Comparison of ENCODE assay signal across 8 cellular contexts in the genomic region with DNA sequence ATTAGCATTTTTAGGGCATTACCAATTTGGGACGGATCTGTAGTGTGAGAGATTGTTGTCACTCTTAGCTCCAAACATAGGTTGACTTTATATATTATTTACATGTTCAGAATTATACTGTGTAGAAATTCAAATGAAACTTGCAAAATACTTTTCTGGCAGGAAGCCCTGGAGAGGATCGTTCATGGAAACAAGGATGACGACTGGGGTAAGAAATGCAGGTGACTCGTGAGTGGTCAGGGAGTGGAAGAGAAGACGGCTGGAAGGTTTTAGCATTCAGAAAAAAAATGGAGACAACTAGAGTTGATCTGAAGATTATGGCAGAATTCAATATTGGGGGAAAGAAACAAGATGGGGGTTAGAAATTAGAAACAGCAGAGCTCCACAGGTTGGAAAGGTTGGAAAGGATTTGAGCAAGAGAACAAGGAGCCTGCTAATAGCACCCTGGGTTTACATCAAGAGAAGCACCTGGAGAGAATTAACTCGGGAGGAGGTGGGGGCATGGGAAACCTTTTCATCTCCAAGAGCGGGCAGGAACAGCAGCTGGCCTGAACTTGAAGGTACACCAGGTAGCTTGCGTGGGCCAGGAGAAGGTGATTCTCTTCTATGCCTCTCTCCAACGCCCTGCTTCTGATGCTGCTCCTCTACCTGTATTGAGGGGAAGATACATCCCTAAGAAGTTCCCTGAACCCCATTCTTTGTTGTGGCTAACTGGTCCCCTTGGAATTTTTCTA. TPM values are rescaled to one million over a fixed set of nuclear protein-coding genes. Genes with fewer than 3 reads are reported as not detected.
DNase-seq lines count a peak whose midpoint lies in the region; ATAC-seq and TF ChIP-seq lines count a peak whose summit lies in the region.

No MANE protein-coding gene starts in this region.

- TF ChIP-seq POLR2A in thyroid gland (IDR thresholded peaks at IDR 0.05), result no peak

- WGBS in thyroid gland, 2 donors, result 71 to 72% methylated on average over 9 of the region's 9 CpGs

- CTCF ChIA-PET in activated CD8-positive, alpha-beta memory T cell treated with anti-CD3 and anti-CD28 coated beads, Interleukin-2, amount 10 ng/mL, durations not matched to agents 7 days and 5 days (lab: Charles Lee), result interaction anchor here (0.7 to 4.9 kb wide), 21 partner anchors 9 to 764 kb away, joined by 3 to 40 read pairs (median 4); a partner anchor contains a TSS

- no peak for ATAC-seq in activated CD8-positive, alpha-beta memory T cell treated with anti-CD3 and anti-CD28 coated beads, Interleukin-2, amount 10 ng/mL, durations not matched to agents 7 days and 5 days
- ATAC-seq in activated naive CD8-positive, alpha-beta T cell treated with anti-CD3 and anti-CD28 coated beads, Interleukin-2, amount 10 ng/mL, durations not matched to agents 7 days and 5 days (ENCODE audit: low read depth), result no peak
- ATAC-seq in HG03521 (IDR thresholded peaks at IDR 0.05; ENCODE audit: unreplicated experiment), result no peak
- no peak for ATAC-seq in GM19452 (IDR thresholded peaks at IDR 0.05; ENCODE audit: unreplicated experiment)

- H3K36me3 ChIP-seq in thyroid gland, result no peaks in the 10 kb centered on the region

- TF ChIP-seq CTCF in thyroid gland (IDR thresholded peaks at IDR 0.05), result no peak

- no peak overlapping the region for H3K4me3 ChIP-seq in thyroid gland (replicated peaks in 1 of 3)

- peak; percentile 7 for DNase-seq in activated CD8-positive, alpha-beta memory T cell treated with anti-CD3 and anti-CD28 coated beads, Interleukin-2, amount 10 ng/mL, durations not matched to agents 7 days and 5 days
- DNase-seq in activated CD8-positive, alpha-beta memory T cell treated with anti-CD3 and anti-CD28 coated beads for 24 hours, result no peak
- no peak for DNase-seq in activated naive CD8-positive, alpha-beta T cell treated with anti-CD3 and anti-CD28 coated beads, Interleukin-2, amount 10 ng/mL, durations not matched to agents 7 days and 5 days
- DNase-seq in kidney glomerular epithelial cell (lab: John Stamatoyannopoulos, UW) (peak; percentile 76), thyroid gland (no peak), SIG-M5 (lab: John Stamatoyannopoulos, UW) (no peak)

- H3K4me3 Mint-ChIP-seq in activated CD8-positive, alpha-beta memory T cell treated with anti-CD3 and anti-CD28 coated beads, Interleukin-2, amount 10 ng/mL, durations not matched to agents 7 days and 5 days, result peak overlapping the region; percentile 53
- H3K4me3 Mint-ChIP-seq in activated naive CD8-positive, alpha-beta T cell treated with anti-CD3 and anti-CD28 coated beads, Interleukin-2, amount 10 ng/mL, durations not matched to agents 7 days and 5 days, result peak overlapping the region; percentile 51

- intact Hi-C loops in thyroid gland (cut with DNase I), result loop anchor here (2.0 to 5.0 kb wide), 2 partner anchors 477 to 743 kb away; no protein-coding TSS in a partner anchor

- H3K27me3 ChIP-seq in thyroid gland, result no peaks in the 10 kb centered on the region

- no peaks in the 10 kb centered on the region for H3K9me3 ChIP-seq in thyroid gland

- H3K4me1 ChIP-seq in thyroid gland, result peaks cover 10 to 71% of the 10 kb centered on the region in 2 donors

- no peaks in the 10 kb centered on the region for H3K9me3 Mint-ChIP-seq in activated CD8-positive, alpha-beta memory T cell treated with anti-CD3 and anti-CD28 coated beads, Interleukin-2, amount 10 ng/mL, durations not matched to agents 7 days and 5 days (ENCODE audit: low read depth)
- no peaks in the 10 kb centered on the region for H3K9me3 Mint-ChIP-seq in activated naive CD8-positive, alpha-beta T cell treated with anti-CD3 and anti-CD28 coated beads, Interleukin-2, amount 10 ng/mL, durations not matched to agents 7 days and 5 days

- no peaks in the 10 kb centered on the region for H3K36me3 Mint-ChIP-seq in activated CD8-positive, alpha-beta memory T cell treated with anti-CD3 and anti-CD28 coated beads, Interleukin-2, amount 10 ng/mL, durations not matched to agents 7 days and 5 days
- no peaks in the 10 kb centered on the region for H3K36me3 Mint-ChIP-seq in activated naive CD8-positive, alpha-beta T cell treated with anti-CD3 and anti-CD28 coated beads, Interleukin-2, amount 10 ng/mL, durations not matched to agents 7 days and 5 days

- POLR2A ChIA-PET in activated naive CD8-positive, alpha-beta T cell treated with anti-CD3 and anti-CD28 coated beads, Interleukin-2, amount 10 ng/mL, durations not matched to agents 7 days and 5 days (lab: Charles Lee), result interaction anchor here (0.5 to 1.7 kb wide), 2 partner anchors 10 to 468 kb away, joined by 3 read pairs; no protein-coding TSS in a partner anchor

- peaks cover 44% of the 10 kb centered on the region for H3K4me1 Mint-ChIP-seq in activated CD8-positive, alpha-beta memory T cell treated with anti-CD3 and anti-CD28 coated beads, Interleukin-2, amount 10 ng/mL, durations not matched to agents 7 days and 5 days
- peaks cover 26% of the 10 kb centered on the region for H3K4me1 Mint-ChIP-seq in activated naive CD8-positive, alpha-beta T cell treated with anti-CD3 and anti-CD28 coated beads, Interleukin-2, amount 10 ng/mL, durations not matched to agents 7 days and 5 days

- peak overlapping the region; percentile 38 to 70 (median 48) for H3K27ac ChIP-seq in thyroid gland

- no peaks in the 10 kb centered on the region for H3K27me3 Mint-ChIP-seq in activated CD8-positive, alpha-beta memory T cell treated with anti-CD3 and anti-CD28 coated beads, Interleukin-2, amount 10 ng/mL, durations not matched to agents 7 days and 5 days
- H3K27me3 Mint-ChIP-seq in activated naive CD8-positive, alpha-beta T cell treated with anti-CD3 and anti-CD28 coated beads, Interleukin-2, amount 10 ng/mL, durations not matched to agents 7 days and 5 days, result peaks cover 2% of the 10 kb centered on the region

- H3K27ac Mint-ChIP-seq in activated CD8-positive, alpha-beta memory T cell treated with anti-CD3 and anti-CD28 coated beads, Interleukin-2, amount 10 ng/mL, durations not matched to agents 7 days and 5 days, result peak overlapping the region; percentile 37
- H3K27ac Mint-ChIP-seq in activated naive CD8-positive, alpha-beta T cell treated with anti-CD3 and anti-CD28 coated beads, Interleukin-2, amount 10 ng/mL, durations not matched to agents 7 days and 5 days, result no peak overlapping the region

RNA-seq across cellular contexts. Expression of a gene that starts 37.0 kb away (rescaled TPM):
- total RNA-seq in activated CD8-positive, alpha-beta memory T cell treated with anti-CD3 and anti-CD28 coated beads, Interleukin-2, amount 10 ng/mL, durations not matched to agents 7 days and 5 days, result 10 to 100 TPM; 65.3 to 67.1 TPM
- 10 to 100 TPM; 70.6 to 72.9 TPM for total RNA-seq in activated naive CD8-positive, alpha-beta T cell treated with anti-CD3 and anti-CD28 coated beads, Interleukin-2, amount 10 ng/mL, durations not matched to agents 7 days and 5 days
- total RNA-seq in thyroid gland, result 10 to 100 TPM; 30.1 to 68.7 (median 37.7) TPM

Comparison
In these comparisons a context has a peak if more than half of its experiments do, and no peak if none do; other contexts are left out.
1. DNase-seq: peak in activated CD8-positive, alpha-beta memory T cell treated with anti-CD3 and anti-CD28 coated beads, Interleukin-2, amount 10 ng/mL, durations not matched to agents 7 days and 5 days (single experiment) and kidney glomerular epithelial cell (single experiment); none in activated CD8-positive, alpha-beta memory T cell treated with anti-CD3 and anti-CD28 coated beads for 24 hours (single experiment), activated naive CD8-positive, alpha-beta T cell treated with anti-CD3 and anti-CD28 coated beads, Interleukin-2, amount 10 ng/mL, durations not matched to agents 7 days and 5 days (single experiment), thyroid gland (0 of 2) and SIG-M5 (single experiment).